In the genomic region with DNA sequence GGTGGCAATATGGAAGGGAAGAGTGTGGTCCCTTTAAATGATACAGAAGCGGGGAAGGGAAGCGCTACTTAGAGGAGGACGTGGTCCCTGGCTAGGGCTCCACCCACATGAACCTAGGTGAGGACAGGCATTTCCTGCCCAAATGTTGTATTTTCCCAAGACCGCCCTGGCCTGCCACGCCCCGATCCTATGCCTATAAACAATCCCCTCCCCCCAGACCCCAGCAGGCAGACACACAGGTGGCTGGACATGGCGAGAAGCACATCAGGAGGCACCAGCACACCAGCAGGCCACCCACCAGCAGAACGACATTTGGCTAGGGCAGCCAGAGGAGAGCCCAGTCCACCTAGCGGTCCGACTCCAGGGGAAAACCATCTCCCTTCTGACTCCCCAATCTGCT, we compare ENCODE assay signal across 17 cellular contexts.
"Had no signal": no experiment of that assay in that cellular context is flagged by ENCODE, and none has a peak within 500 bp of the region (broad histone marks: within the 10 kb centered on the region; RNA-seq: fewer than 3 reads in every experiment).

No MANE protein-coding gene starts in this region.

- H3K27ac ChIP-seq: left ventricle myocardium inferior, pancreas, tibial artery, vagina had no signal

- H3K4me3 Mint-ChIP-seq: activated naive CD8-positive, alpha-beta T cell treated with anti-CD3 and anti-CD28 coated beads for 36 hours; activated T-cell treated with anti-CD3 and anti-CD28 coated beads, Interleukin-2, amount 50 U/mL, for 4 hours; neural crest cell had no signal

- H3K36me3 ChIP-seq: pancreas, vagina had no signal

- H3K4me1 Mint-ChIP-seq: neural crest cell had no signal

- H3K9me3 Mint-ChIP-seq: activated T-cell treated with anti-CD3 and anti-CD28 coated beads, Interleukin-2, amount 50 U/mL, for 4 hours; neural crest cell had no signal

- H3K27ac Mint-ChIP-seq: activated naive CD8-positive, alpha-beta T cell treated with anti-CD3 and anti-CD28 coated beads for 36 hours had no signal

- DNase-seq: activated CD4-positive, alpha-beta T cell treated with anti-CD3 and anti-CD28 coated beads, Interleukin-2, amount 50 U/mL, for 1 hour; activated CD4-positive, CD25-positive, alpha-beta regulatory T cell; activated effector memory CD4-positive, alpha-beta T cell treated with anti-CD3 and anti-CD28 coated beads, Interleukin-2, amount 50 U/mL, for 16 hours; activated naive CD8-positive, alpha-beta T cell treated with anti-CD3 and anti-CD28 coated beads for 36 hours; activated T-cell treated with anti-CD3 and anti-CD28 coated beads, Interleukin-2, amount 50 U/mL, for 4 hours; anterior cingulate cortex; dermis blood vessel endothelial cell; left ventricle myocardium inferior; mesenchymal stem cell; pancreas; stimulated activated CD4-positive, alpha-beta T cell treated with anti-CD3 and anti-CD28 coated beads, Interleukin-4, amount 100 ng/mL, for 24 hours; tibial artery had no signal

- H3K4me3 ChIP-seq: left ventricle myocardium inferior, pancreas, tibial artery, vagina had no signal

- H3K9me3 ChIP-seq: pancreas, tibial artery, vagina had no signal

- FAIRE-seq: endometrium, keratinocyte, pancreas had no signal

- H3K27me3 ChIP-seq: pancreas, tibial artery, vagina had no signal

- H3K4me1 ChIP-seq: left ventricle myocardium inferior, pancreas, vagina had no signal

- H3K27me3 Mint-ChIP-seq: activated naive CD8-positive, alpha-beta T cell treated with anti-CD3 and anti-CD28 coated beads for 36 hours had no signal

- ATAC-seq: activated T-cell treated with anti-CD3 and anti-CD28 coated beads, Interleukin-2, amount 50 U/mL, for 4 hours; esophagus mucosa; pancreas had no signal
